8 cellular contexts compared by ENCODE assay signal in genomic region chr4:45453258-45453841, GRCh38.
DNase-seq lines count a peak whose midpoint lies in the region; ATAC-seq and TF ChIP-seq lines count a peak whose summit lies in the region.

No MANE protein-coding gene starts in this region.

- H3K27me3 Mint-ChIP-seq in stimulated activated naive B cell treated with anti-CD40 and anti-IgM and Interleukin-4, amounts not matched to agents 10 μg/mL and 1 μg/mL and 100 μg/mL, for 72 hours, result no peaks in the 10 kb centered on the region
- peaks cover 0 to 3% (median 0%) of the 10 kb centered on the region in 3 donors for H3K27me3 Mint-ChIP-seq in CD14-positive monocyte (ENCODE audit: low read depth in 3 of 3)

- no peaks in the 10 kb centered on the region for H4K20me1 ChIP-seq in OCI-LY1 (ENCODE audit: insufficient read depth, low read length)

- no peak overlapping the region for H3K9ac ChIP-seq in OCI-LY1 (ENCODE audit: low read length)

- no peak overlapping the region for H3K4me2 ChIP-seq in OCI-LY1 (ENCODE audit: low read length)

- DNase-seq in GM10266 (ENCODE audit: extremely low spot score) (peak; percentile 44), HL-60 (ENCODE audit: low read depth in 1 of 2, low spot score in 1 of 2) (peak in 1 of 2 experiments; percentile 7), fibroblast of villous mesenchyme (ENCODE audit: low read depth) (peak; percentile 1), CD14-positive monocyte (ENCODE audit: low spot score) (no peak)
- DNase-seq in stimulated activated naive B cell treated with anti-CD40 and anti-IgM and Interleukin-4, amounts not matched to agents 10 μg/mL and 1 μg/mL and 100 μg/mL, for 72 hours, result no peak
- no peak for DNase-seq in activated T-cell treated with anti-CD3 and anti-CD28 coated beads, Interleukin-2, amount 50 U/mL, for 1 hour
- no peak for DNase-seq in stimulated activated CD4-positive, alpha-beta T cell treated with anti-CD3 and anti-CD28 coated beads, Interleukin-2, amount 100 ng/mL, for 48 hours

- H3K4me1 Mint-ChIP-seq in stimulated activated naive B cell treated with anti-CD40 and anti-IgM and Interleukin-4, amounts not matched to agents 10 μg/mL and 1 μg/mL and 100 μg/mL, for 72 hours, result no peaks in the 10 kb centered on the region
- no peaks in the 10 kb centered on the region for H3K4me1 Mint-ChIP-seq in CD14-positive monocyte

- H3K4me3 ChIP-seq in HL-60 (replicated peaks; ENCODE audit: insufficient read depth, low read length), result no peak overlapping the region
- no peak overlapping the region for H3K4me3 ChIP-seq in OCI-LY1 (ENCODE audit: low read depth, low read length, poor library complexity, severe bottlenecking)
- no peak overlapping the region for H3K4me3 ChIP-seq in fibroblast of villous mesenchyme (ENCODE audit: low read depth, low read length)

- H3K9me3 Mint-ChIP-seq in stimulated activated naive B cell treated with anti-CD40 and anti-IgM and Interleukin-4, amounts not matched to agents 10 μg/mL and 1 μg/mL and 100 μg/mL, for 72 hours, result peaks cover 0 to 2% of the 10 kb centered on the region in 2 donors
- H3K9me3 Mint-ChIP-seq in CD14-positive monocyte, result peaks cover 0 to 4% (median 2%) of the 10 kb centered on the region in 7 donors

- H3K27ac Mint-ChIP-seq in stimulated activated naive B cell treated with anti-CD40 and anti-IgM and Interleukin-4, amounts not matched to agents 10 μg/mL and 1 μg/mL and 100 μg/mL, for 72 hours, result no peak overlapping the region
- no peak overlapping the region for H3K27ac Mint-ChIP-seq in CD14-positive monocyte

- ATAC-seq in stimulated activated naive B cell treated with anti-CD40 and anti-IgM and Interleukin-4, amounts not matched to agents 10 μg/mL and 1 μg/mL and 100 μg/mL, for 72 hours (replicated peaks), result peak; percentile 60 to 69

- H3K36me3 ChIP-seq in OCI-LY1 (ENCODE audit: insufficient read depth, low read length), result no peaks in the 10 kb centered on the region

- H3K4me1 ChIP-seq in OCI-LY1 (ENCODE audit: insufficient read depth, low read length, severe bottlenecking), result no peaks in the 10 kb centered on the region

- H3F3A ChIP-seq in OCI-LY1 (ENCODE audit: insufficient read depth, low read length), result no peaks in the 10 kb centered on the region

- no peaks in the 10 kb centered on the region for H3K9me2 ChIP-seq in OCI-LY1 (ENCODE audit: low read depth, low read length)

- intact Hi-C loops in CD14-positive monocyte (cut with micrococcal nuclease), result no loop called here

- no peak overlapping the region for H3K4me3 Mint-ChIP-seq in stimulated activated naive B cell treated with anti-CD40 and anti-IgM and Interleukin-4, amounts not matched to agents 10 μg/mL and 1 μg/mL and 100 μg/mL, for 72 hours
- H3K4me3 Mint-ChIP-seq in CD14-positive monocyte, result no peak overlapping the region

- H3K79me2 ChIP-seq in OCI-LY1 (ENCODE audit: insufficient read depth, low read length), result no peaks in the 10 kb centered on the region

- no peak overlapping the region for H2AFZ ChIP-seq in OCI-LY1 (ENCODE audit: low read length)

- no peaks in the 10 kb centered on the region for H3K9me3 ChIP-seq in OCI-LY1 (ENCODE audit: low read length)

- H3K27ac ChIP-seq in HL-60 (replicated peaks), result no peak overlapping the region
- no peak overlapping the region for H3K27ac ChIP-seq in OCI-LY1 (ENCODE audit: low read depth, low read length, poor library complexity, severe bottlenecking)

- H3K27me3 ChIP-seq in HL-60 (ENCODE audit: insufficient read depth, poor library complexity, severe bottlenecking) (no peaks in the 10 kb centered on the region), OCI-LY1 (ENCODE audit: insufficient read depth, low read length) (no peaks in the 10 kb centered on the region)

- peak; percentile 56 for TF ChIP-seq CTCF in GM10266 (IDR thresholded peaks at IDR 0.05; ENCODE audit: control insufficient read depth, insufficient read depth, low read depth, missing control alignments)
- peak; percentile 20 for TF ChIP-seq CTCF in HL-60 (IDR thresholded peaks at IDR 0.05; ENCODE audit: insufficient read depth, low read length)
- TF ChIP-seq CTCF in OCI-LY1 (IDR thresholded peaks at IDR 0.05; ENCODE audit: low read length), result peak; percentile 53; the same call in 1 of the 2 replicates
- TF ChIP-seq CTCF in fibroblast of villous mesenchyme (IDR thresholded peaks at IDR 0.05; ENCODE audit: insufficient read depth, low read depth, low read length), result peak; percentile 12
- no peak for TF ChIP-seq CTCF in CD14-positive monocyte (IDR thresholded peaks at IDR 0.05)

- H3K36me3 Mint-ChIP-seq in stimulated activated naive B cell treated with anti-CD40 and anti-IgM and Interleukin-4, amounts not matched to agents 10 μg/mL and 1 μg/mL and 100 μg/mL, for 72 hours, result no peaks in the 10 kb centered on the region
- no peaks in the 10 kb centered on the region for H3K36me3 Mint-ChIP-seq in CD14-positive monocyte

Comparison
In these comparisons a context has a peak if more than half of its experiments do, and no peak if none do; other contexts are left out.
1. DNase-seq: peak in GM10266 (single experiment) and fibroblast of villous mesenchyme (single experiment); none in stimulated activated naive B cell treated with anti-CD40 and anti-IgM and Interleukin-4, amounts not matched to agents 10 μg/mL and 1 μg/mL and 100 μg/mL, for 72 hours (single experiment), activated T-cell treated with anti-CD3 and anti-CD28 coated beads, Interleukin-2, amount 50 U/mL, for 1 hour (single experiment), stimulated activated CD4-positive, alpha-beta T cell treated with anti-CD3 and anti-CD28 coated beads, Interleukin-2, amount 100 ng/mL, for 48 hours (0 of 2) and CD14-positive monocyte (single experiment).